Comparison of ENCODE assay signal across 24 cellular contexts in the genomic region with DNA sequence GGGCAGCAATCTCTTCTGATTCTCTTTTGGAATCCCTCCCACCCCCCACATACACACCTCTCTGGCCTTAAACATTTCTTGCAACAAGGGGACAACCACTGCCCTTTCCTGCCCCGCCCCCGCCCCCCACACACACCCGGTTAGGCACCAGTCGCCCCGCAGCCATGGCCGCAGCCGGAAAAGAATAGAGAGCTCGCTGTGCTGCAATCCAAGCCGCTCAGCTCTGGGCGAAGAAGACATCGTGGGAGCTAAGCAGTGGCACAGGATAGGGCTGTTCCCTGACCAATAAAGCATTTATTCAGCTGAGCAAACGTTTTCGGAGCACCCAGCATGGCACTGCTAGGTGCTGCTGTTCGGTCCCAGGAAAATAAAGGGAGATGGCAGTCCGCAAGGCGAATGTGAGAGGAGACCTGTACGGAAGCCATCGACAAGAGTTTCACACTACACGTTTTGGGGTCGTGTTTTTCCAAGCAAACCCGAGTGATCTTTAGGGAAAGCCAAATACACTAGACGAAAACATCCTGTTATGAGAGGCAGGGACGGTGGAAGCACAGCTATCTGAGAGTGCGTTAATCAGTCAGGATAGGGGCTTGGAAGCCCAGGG. TPM values are rescaled to one million over a fixed set of nuclear protein-coding genes. Genes with fewer than 3 reads are reported as not detected.
A peak's percentile ranks its signal among the peaks of the same experiment; 100 is the strongest.
DNase-seq lines count a peak whose midpoint lies in the region; ATAC-seq, FAIRE-seq and TF ChIP-seq lines count a peak whose summit lies in the region.
"Had no signal": no experiment of that assay in that cellular context is flagged by ENCODE, and none has a peak within 500 bp of the region (broad histone marks: within the 10 kb centered on the region; RNA-seq: fewer than 3 reads in every experiment).

No MANE protein-coding gene starts in this region.

- H3K27me3 ChIP-seq in HepG2 (ENCODE audit: control insufficient read depth in 1 of 2, insufficient read depth in 2 of 2, low read length in 2 of 2) (no peaks in the 10 kb centered on the region), right lobe of liver (no peaks in the 10 kb centered on the region), iPS DF 6.9 (ENCODE audit: control insufficient read depth, insufficient read depth, low read length) (peaks cover 4% of the 10 kb centered on the region; the same call in 1 of the 2 replicates), neural cell (ENCODE audit: insufficient read depth, low read depth, low read length) (peaks cover 46% of the 10 kb centered on the region)

- no peaks in the 10 kb centered on the region for H3K79me2 ChIP-seq in HepG2 (ENCODE audit: insufficient read depth, low read length)
- H3K79me2 ChIP-seq in neural cell (replicated peaks; ENCODE audit: insufficient read depth, low read length): peaks cover 87% of the 10 kb centered on the region

- no peak overlapping the region for H3K4me2 ChIP-seq in HepG2 (ENCODE audit: low read depth, low read length)
- no peak overlapping the region for H3K4me2 ChIP-seq in neural cell (ENCODE audit: low read length)

- no peak for TF ChIP-seq POLR2A in HepG2 (IDR thresholded peaks at IDR 0.05; ENCODE audit: insufficient read depth in 1 of 2, low read depth in 2 of 2, low read length in 2 of 2)
- no peak for TF ChIP-seq POLR2A in right lobe of liver (IDR thresholded peaks at IDR 0.05)
- no peak for TF ChIP-seq POLR2A in GM12891 (IDR thresholded peaks at IDR 0.05; ENCODE audit: low read depth, low read length)

- POLR2A ChIA-PET in HepG2 (lab: Yijun Ruan, JAX): interaction anchor here (2.6 to 3.1 kb wide), 3 partner anchors 9 to 20 kb away, joined by 52 to 129 read pairs (median 76); partner anchors contain the start of gene SKIDA1

- no peak for FAIRE-seq in HepG2 (lab: Jason Lieb, UNC)
- FAIRE-seq in GM12891 (lab: Jason Lieb, UNC): no peak
- FAIRE-seq: A204.1, bronchial epithelial cell had no signal

- CTCF ChIA-PET in HepG2 (lab: Yijun Ruan, JAX; ENCODE audit: low intra/inter-chr PET ratio, low total read pairs): interaction anchor here (1.5 kb wide), 1 partner anchor 11 kb away, joined by 4 read pairs; no protein-coding TSS in a partner anchor

- H3K36me3 ChIP-seq in HepG2 (replicated peaks in 1 of 2; ENCODE audit: control insufficient read depth in 1 of 2, insufficient read depth in 2 of 2, low read length in 2 of 2) (no peaks in the 10 kb centered on the region), right lobe of liver (no peaks in the 10 kb centered on the region), iPS DF 6.9 (ENCODE audit: control insufficient read depth, insufficient read depth, low read length) (no peaks in the 10 kb centered on the region), neural cell (ENCODE audit: insufficient read depth, low read length) (no peaks in the 10 kb centered on the region)
- H3K36me3 ChIP-seq: stomach, upper lobe of right lung had no signal

- H3K9me3 ChIP-seq in HepG2 (ENCODE audit: low read length) (no peaks in the 10 kb centered on the region), right lobe of liver (no peaks in the 10 kb centered on the region), iPS DF 6.9 (ENCODE audit: control insufficient read depth, insufficient read depth, low read length) (no peaks in the 10 kb centered on the region), neural cell (ENCODE audit: low read length) (no peaks in the 10 kb centered on the region)
- H3K9me3 ChIP-seq: stomach, upper lobe of right lung had no signal

- H3K4me3 ChIP-seq in HepG2 (replicated peaks in 1 of 3; ENCODE audit: insufficient read depth in 1 of 3, low read depth in 2 of 3, low read length in 3 of 3) (no peak overlapping the region), right lobe of liver (no peak overlapping the region), iPS DF 6.9 (ENCODE audit: low read length) (peak overlapping the region; percentile 28; the same call in 1 of the 2 replicates), neural cell (ENCODE audit: low read length) (peak overlapping the region; percentile 77)
- H3K4me3 ChIP-seq: stomach, upper lobe of right lung had no signal

- H4K20me1 ChIP-seq in HepG2 (ENCODE audit: insufficient read depth, low read length): no peaks in the 10 kb centered on the region
- no peaks in the 10 kb centered on the region for H4K20me1 ChIP-seq in neural cell (ENCODE audit: insufficient read depth)

- no peak overlapping the region for H2AFZ ChIP-seq in HepG2 (ENCODE audit: low read length)
- no peak overlapping the region for H2AFZ ChIP-seq in neural cell (ENCODE audit: low read depth, low read length)

- no peaks in the 10 kb centered on the region for H3F3A ChIP-seq in neural cell (ENCODE audit: insufficient read depth, low read length, poor library complexity, severe bottlenecking)

- no peak for TF ChIP-seq CTCF in HepG2 (CRISPR knock-in tag; IDR thresholded peaks at IDR 0.05)
- no peak for TF ChIP-seq CTCF in right lobe of liver (IDR thresholded peaks at IDR 0.05)
- TF ChIP-seq CTCF in neural cell (IDR thresholded peaks at IDR 0.05; ENCODE audit: poor library complexity, severe bottlenecking): no peak

- TF ChIP-seq EP300 in HepG2 (IDR thresholded peaks at IDR 0.05; ENCODE audit: low read depth in 2 of 2, low read length in 2 of 2) (no peak), HepG2 (CRISPR knock-in tag; IDR thresholded peaks at IDR 0.05; ENCODE audit: borderline replicate concordance) (no peak), neural cell (conservative IDR thresholded peaks at IDR 0.05; ENCODE audit: poor library complexity, severe bottlenecking) (no peak)

- in situ Hi-C loops in HepG2 (cut with HindIII; ENCODE audit: extremely low pct_ligation_motif_present, low pct_unique_long_range_greater_than_20kb): loop anchor here (25.0 kb wide), 1 partner anchor 805 kb away; the partner anchor contains the start of genes BMI1 and COMMD3

- intact Hi-C loops in HepG2 (cut with micrococcal nuclease; ENCODE audit: unreplicated experiment): no loop called here
- intact Hi-C loops in right lobe of liver (cut with DNase I): no loop called here

- no peak overlapping the region for H3K9ac ChIP-seq in HepG2 (ENCODE audit: insufficient read depth, low read depth, low read length)
- H3K9ac ChIP-seq in neural cell (ENCODE audit: low read length): no peak overlapping the region

- H3K9me2 ChIP-seq in neural cell (ENCODE audit: insufficient read depth, low read length): no peaks in the 10 kb centered on the region

- ATAC-seq in HepG2 (no peak), right lobe of liver (no peak)
- ATAC-seq: HCT116, natural killer cell, PC-3, T-cell, upper lobe of right lung had no signal

- DNase-seq in HepG2 (ENCODE audit: low spot score) (no peak), right lobe of liver (no peak), iPS DF 6.9 (ENCODE audit: low read depth, low spot score) (no peak), HPDE6-E6E7 (ENCODE audit: extremely low spot score) (no peak), NCI-H345 (lab: John Stamatoyannopoulos, UW) (no peak), DMS79 treated with DMSO at 0.1 percent for 48 hours (lab: John Stamatoyannopoulos, UW) (no peak), GM12891 (ENCODE audit: insufficient read length, low spot score) (no peak)
- DNase-seq: activated CD4-positive, alpha-beta T cell treated with anti-CD3 and anti-CD28 coated beads, Interleukin-2, amount 50 U/mL, for 1 hour; activated effector memory CD4-positive, alpha-beta T cell treated with anti-CD3 and anti-CD28 coated beads, Interleukin-2, amount 50 U/mL, for 16 hours; COR-L47; hippocampal formation; natural killer cell; NCI-H1436; PC-3; SIG-M5; stimulated activated CD4-positive, alpha-beta T cell treated with anti-CD3 and anti-CD28 coated beads, Interleukin-4, amount 100 ng/mL, for 24 hours; stomach; T-cell; upper lobe of right lung had no signal

- TF ChIP-seq RAD21 in HepG2 (CRISPR knock-in tag; IDR thresholded peaks at IDR 0.05): no peak
- no peak for TF ChIP-seq RAD21 in neural cell (conservative IDR thresholded peaks at IDR 0.05)

- BruUV-seq in HepG2 (replicated peaks; lab: Mats Ljungman, UMichigan): no TSS peak

- 84% methylated on average over 24 of the region's 24 CpGs for WGBS in HepG2 (ENCODE audit: low lambda C conversion rate)
- 77% methylated on average over 18 of the region's 24 CpGs for WGBS in right lobe of liver (ENCODE audit: insufficient coverage, low coverage, low lambda C conversion rate, missing lambda C conversion rate)
- WGBS in iPS DF 6.9 (ENCODE audit: insufficient coverage, insufficient read length): no CpG with 5 or more reads among the region's 24 CpGs

- H3K27ac ChIP-seq in HepG2 (ENCODE audit: extremely low read length, insufficient read depth, low read length) (no peak overlapping the region), right lobe of liver (no peak overlapping the region), iPS DF 6.9 (ENCODE audit: low read length) (no peak overlapping the region), neural cell (ENCODE audit: low read length) (no peak overlapping the region)
- H3K27ac ChIP-seq: stomach, upper lobe of right lung had no signal

- H3K4me1 ChIP-seq in HepG2 (ENCODE audit: insufficient read depth, low read length) (peaks cover 95% of the 10 kb centered on the region), right lobe of liver (peaks cover 0 to 62% (median 17%) of the 10 kb centered on the region in 4 donors), iPS DF 6.9 (ENCODE audit: control insufficient read depth, insufficient read depth, low read length) (peaks cover 9% of the 10 kb centered on the region)

RNA-seq across cellular contexts. Expression of gene SKIDA1, which starts 18.3 kb away (rescaled TPM):
- 1.4 and 1.5 TPM in 2 replicates for total RNA-seq in HepG2 (2016; rRNA removed; fragmentation: Illumina TruSeq; extraction: Trizol)
- 0.35 and 0.40 TPM in 2 replicates for total RNA-seq in HepG2 (2016; cell fraction: cytosol; rRNA removed; fragmentation: Illumina TruSeq; extraction: Trizol; ENCODE audit: low read depth)
- total RNA-seq in HepG2 (2016; cell fraction: insoluble cytoplasmic fraction; rRNA removed; fragmentation: Illumina TruSeq; extraction: Trizol): 1.1 and 1.2 TPM in 2 replicates
- total RNA-seq in HepG2 (2016; cell fraction: membrane; rRNA removed; fragmentation: Illumina TruSeq; extraction: Trizol): 1.1 TPM in 2 replicates
- 1.4 TPM in 2 replicates for total RNA-seq in HepG2 (2016; cell fraction: nucleus; rRNA removed; fragmentation: Illumina TruSeq; extraction: Trizol)
- 0.29 and 0.73 TPM in 2 replicates for polyA plus RNA-seq in HepG2 (2011; rRNA removed)
- polyA plus RNA-seq in HepG2 (2011; cell fraction: cytosol; rRNA removed): 0.17 and 0.19 TPM in 2 replicates
- polyA plus RNA-seq in HepG2 (2011; cell fraction: nucleus; rRNA removed): 0.45 and 0.59 TPM in 2 replicates
- 0.24 and 0.85 TPM in 2 replicates for polyA plus RNA-seq in HepG2 (2012)
- polyA plus RNA-seq in HepG2 (2016; cell fraction: cytosol; fragmentation: Illumina TruSeq; extraction: Trizol; ENCODE audit: low read depth): 0.11 and 0.58 TPM in 2 replicates
- 0.67 and 0.78 TPM in 2 replicates for polyA plus RNA-seq in HepG2 (2016; cell fraction: insoluble cytoplasmic fraction; fragmentation: Illumina TruSeq; extraction: Trizol; ENCODE audit: low read depth)
- polyA plus RNA-seq in HepG2 (2016; cell fraction: membrane; fragmentation: Illumina TruSeq; extraction: Trizol; ENCODE audit: low read depth): 0.33 and 0.58 TPM in 2 replicates
- 2.7 and 2.8 TPM in 2 replicates for polyA plus RNA-seq in HepG2 (2016; cell fraction: nucleus; fragmentation: Illumina TruSeq; extraction: Trizol; ENCODE audit: insufficient read depth, low read depth)
- 0.12 and 0.28 TPM in 2 replicates for polyA minus RNA-seq in HepG2 (2011; rRNA and poly(A)+ RNA removed; ENCODE audit: low replicate concordance)
- polyA minus RNA-seq in HepG2 (2011; cell fraction: cytosol; rRNA and poly(A)+ RNA removed): 0.49 and 0.88 TPM in 2 replicates
- polyA minus RNA-seq in HepG2 (2011; cell fraction: nucleus; rRNA and poly(A)+ RNA removed): 0.50 and 0.52 TPM in 2 replicates
- 1 to 10 TPM in 5 of 6 experiments, under 1 TPM in 1; 0.31 to 3.9 (median 2.1) TPM for total RNA-seq in right lobe of liver
- 3.7 and 4.8 TPM in 2 replicates for polyA plus RNA-seq in neural cell
- 27.6 and 31.9 TPM in 2 replicates for polyA minus RNA-seq in neural cell
- polyA plus RNA-seq in GM12891 (2012; ENCODE audit: low read depth, missing spikeins): 0.10 TPM
- total RNA-seq: natural killer cell had no signal
- polyA plus RNA-seq: IgD-negative memory B cell had no signal

RNA-seq across cellular contexts. Expression of gene MLLT10, which starts 26.9 kb away (rescaled TPM):
- total RNA-seq in HepG2 (2016; rRNA removed; fragmentation: Illumina TruSeq; extraction: Trizol): 39.3 and 51.3 TPM in 2 replicates
- 32.5 and 35.1 TPM in 2 replicates for total RNA-seq in HepG2 (2016; cell fraction: cytosol; rRNA removed; fragmentation: Illumina TruSeq; extraction: Trizol; ENCODE audit: low read depth)
- 40.6 and 48.2 TPM in 2 replicates for total RNA-seq in HepG2 (2016; cell fraction: insoluble cytoplasmic fraction; rRNA removed; fragmentation: Illumina TruSeq; extraction: Trizol)
- total RNA-seq in HepG2 (2016; cell fraction: membrane; rRNA removed; fragmentation: Illumina TruSeq; extraction: Trizol): 43.6 and 51.5 TPM in 2 replicates
- total RNA-seq in HepG2 (2016; cell fraction: nucleus; rRNA removed; fragmentation: Illumina TruSeq; extraction: Trizol): 132 and 141 TPM in 2 replicates
- 72.1 and 84.1 TPM in 2 replicates for polyA plus RNA-seq in HepG2 (2011; rRNA removed)
- 52.6 and 55.4 TPM in 2 replicates for polyA plus RNA-seq in HepG2 (2011; cell fraction: cytosol; rRNA removed)
- 70.8 and 78.9 TPM in 2 replicates for polyA plus RNA-seq in HepG2 (2011; cell fraction: nucleus; rRNA removed)
- 36.4 and 36.6 TPM in 2 replicates for polyA plus RNA-seq in HepG2 (2012)
- 39.6 and 43.2 TPM in 2 replicates for polyA plus RNA-seq in HepG2 (2016; cell fraction: cytosol; fragmentation: Illumina TruSeq; extraction: Trizol; ENCODE audit: low read depth)
- polyA plus RNA-seq in HepG2 (2016; cell fraction: insoluble cytoplasmic fraction; fragmentation: Illumina TruSeq; extraction: Trizol; ENCODE audit: low read depth): 41.2 and 47.5 TPM in 2 replicates
- polyA plus RNA-seq in HepG2 (2016; cell fraction: membrane; fragmentation: Illumina TruSeq; extraction: Trizol; ENCODE audit: low read depth): 46.0 and 49.8 TPM in 2 replicates
- polyA plus RNA-seq in HepG2 (2016; cell fraction: nucleus; fragmentation: Illumina TruSeq; extraction: Trizol; ENCODE audit: insufficient read depth, low read depth): 59.3 and 60.4 TPM in 2 replicates
- 65.5 and 210 TPM in 2 replicates for polyA minus RNA-seq in HepG2 (2011; rRNA and poly(A)+ RNA removed; ENCODE audit: low replicate concordance)
- 28.0 and 33.0 TPM in 2 replicates for polyA minus RNA-seq in HepG2 (2011; cell fraction: cytosol; rRNA and poly(A)+ RNA removed)
- 342 and 460 TPM in 2 replicates for polyA minus RNA-seq in HepG2 (2011; cell fraction: nucleus; rRNA and poly(A)+ RNA removed)
- 10 to 100 TPM; 15.8 to 49.4 (median 20.1) TPM for total RNA-seq in right lobe of liver
- polyA plus RNA-seq in neural cell: 31.0 and 34.0 TPM in 2 replicates
- polyA minus RNA-seq in neural cell: 69.6 and 78.3 TPM in 2 replicates
- 20.4 TPM for polyA plus RNA-seq in GM12891 (2012; ENCODE audit: low read depth, missing spikeins)

Comparison
In these comparisons a context has a peak if more than half of its experiments do, and no peak if none do; other contexts are left out.
1. H3K4me3 ChIP-seq: peak in iPS DF 6.9 (single experiment) and neural cell (single experiment); none in HepG2 (0 of 3) and right lobe of liver (0 of 3).